ENCODE assay signal across 22 cellular contexts in the genomic region with DNA sequence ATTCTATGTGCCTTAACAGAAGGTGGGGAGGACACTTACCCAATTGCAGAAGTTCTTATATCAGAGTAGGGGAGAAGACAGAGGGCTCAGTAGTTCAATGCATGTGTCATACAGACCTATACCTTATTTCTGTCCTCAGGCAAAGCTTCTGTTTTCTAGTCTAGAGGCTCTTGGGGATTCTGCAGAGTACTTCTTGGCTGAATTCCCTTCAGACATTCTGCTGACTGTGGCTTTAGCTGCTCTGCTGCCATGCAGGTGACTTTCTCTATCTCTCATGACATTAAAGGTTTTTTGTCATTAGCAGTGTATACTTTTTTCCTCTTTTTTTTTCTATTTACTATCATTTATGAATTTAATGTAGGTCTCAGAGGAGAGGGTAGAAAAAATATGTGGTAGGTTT.
"Had no signal": no experiment of that assay in that cellular context is flagged by ENCODE, and none has a peak within 500 bp of the region (broad histone marks: within the 10 kb centered on the region; RNA-seq: fewer than 3 reads in every experiment).

No MANE protein-coding gene starts in this region.

- ATAC-seq: activated CD4-positive, CD25-positive, alpha-beta regulatory T cell treated with anti-CD3 and anti-CD28 coated beads, Interleukin-2, amount 50 U/mL, for 24 hours; activated CD8-positive, alpha-beta T cell treated with anti-CD3 and anti-CD28 coated beads for 36 hours; activated T-cell treated with anti-CD3 and anti-CD28 coated beads, Interleukin-2, amount 50 U/mL, for 72 hours; K562; SK-N-SH treated with all-trans-retinoic acid at 6 μM for 48 hours had no signal

- H3K36me3 Mint-ChIP-seq: activated naive CD4-positive, alpha-beta T cell treated with anti-CD3 and anti-CD28 coated beads, Interleukin-2, amount 10 ng/mL, durations not matched to agents 7 days and 5 days; activated naive CD8-positive, alpha-beta T cell treated with anti-CD3 and anti-CD28 coated beads, Interleukin-2, amount 10 ng/mL, durations not matched to agents 7 days and 5 days had no signal

- H3K27ac Mint-ChIP-seq: activated CD8-positive, alpha-beta T cell treated with anti-CD3 and anti-CD28 coated beads for 36 hours; activated naive CD4-positive, alpha-beta T cell treated with anti-CD3 and anti-CD28 coated beads, Interleukin-2, amount 10 ng/mL, durations not matched to agents 7 days and 5 days; activated naive CD8-positive, alpha-beta T cell treated with anti-CD3 and anti-CD28 coated beads, Interleukin-2, amount 10 ng/mL, durations not matched to agents 7 days and 5 days; activated T-cell treated with anti-CD3 and anti-CD28 coated beads, Interleukin-2, amount 50 U/mL, for 72 hours; activated T-helper 2 cell treated with anti-CD3 and anti-CD28 coated beads, Interferon-gamma antibody, Interleukin-2, Interleukin-4, amounts not matched to agents 10 μg/mL and 5 μg/mL and 100 μg/mL, durations not matched to agents 14 hours and 24 hours and 36 hours had no signal

- H3K27ac ChIP-seq: adrenal gland, RWPE1, SJCRH30 had no signal

- H3K27me3 Mint-ChIP-seq: activated CD8-positive, alpha-beta T cell treated with anti-CD3 and anti-CD28 coated beads for 36 hours; activated naive CD4-positive, alpha-beta T cell treated with anti-CD3 and anti-CD28 coated beads, Interleukin-2, amount 10 ng/mL, durations not matched to agents 7 days and 5 days; activated naive CD8-positive, alpha-beta T cell treated with anti-CD3 and anti-CD28 coated beads, Interleukin-2, amount 10 ng/mL, durations not matched to agents 7 days and 5 days had no signal

- H3K4me3 Mint-ChIP-seq: activated CD8-positive, alpha-beta T cell treated with anti-CD3 and anti-CD28 coated beads for 36 hours; activated naive CD4-positive, alpha-beta T cell treated with anti-CD3 and anti-CD28 coated beads, Interleukin-2, amount 10 ng/mL, durations not matched to agents 7 days and 5 days; activated naive CD8-positive, alpha-beta T cell treated with anti-CD3 and anti-CD28 coated beads, Interleukin-2, amount 10 ng/mL, durations not matched to agents 7 days and 5 days; activated T-cell treated with anti-CD3 and anti-CD28 coated beads, Interleukin-2, amount 50 U/mL, for 72 hours had no signal

- H3K4me1 ChIP-seq: adrenal gland had no signal

- H3K4me1 Mint-ChIP-seq: activated naive CD4-positive, alpha-beta T cell treated with anti-CD3 and anti-CD28 coated beads, Interleukin-2, amount 10 ng/mL, durations not matched to agents 7 days and 5 days; activated naive CD8-positive, alpha-beta T cell treated with anti-CD3 and anti-CD28 coated beads, Interleukin-2, amount 10 ng/mL, durations not matched to agents 7 days and 5 days had no signal

- DNase-seq: activated CD4-positive, alpha-beta T cell treated with anti-CD3 and anti-CD28 coated beads for 4 hours; activated CD8-positive, alpha-beta memory T cell treated with anti-CD3 and anti-CD28 coated beads, Interleukin-2, amount 50 U/mL, for 4 hours; activated CD8-positive, alpha-beta T cell treated with anti-CD3 and anti-CD28 coated beads for 36 hours; activated gamma-delta T cell treated with Interleukin-2 at 50 U/mL for 16 hours; activated naive CD4-positive, alpha-beta T cell treated with anti-CD3 and anti-CD28 coated beads, Interleukin-2, amount 10 ng/mL, durations not matched to agents 7 days and 5 days; activated naive CD8-positive, alpha-beta T cell treated with anti-CD3 and anti-CD28 coated beads, Interleukin-2, amount 10 ng/mL, durations not matched to agents 7 days and 5 days; activated T-cell treated with anti-CD3 and anti-CD28 coated beads, Interleukin-2, amount 50 U/mL, for 72 hours; adrenal gland; anterior cingulate cortex; Karpas-422; MM.1S; NCI-H146; NCI-H187 treated with DMSO at 0.1 percent for 48 hours; NCI-H510A treated with DMSO at 0.1 percent for 48 hours; Right ventricle myocardium superior; SJCRH30; SW 1271 had no signal

- H3K4me3 ChIP-seq: adrenal gland, K562, SJCRH30 had no signal

- H3K36me3 ChIP-seq: adrenal gland, SJCRH30 had no signal

- H3K27me3 ChIP-seq: adrenal gland, SJCRH30 had no signal

- H3K9me3 Mint-ChIP-seq: activated CD8-positive, alpha-beta T cell treated with anti-CD3 and anti-CD28 coated beads for 36 hours; activated T-helper 2 cell treated with anti-CD3 and anti-CD28 coated beads, Interferon-gamma antibody, Interleukin-2, Interleukin-4, amounts not matched to agents 10 μg/mL and 5 μg/mL and 100 μg/mL, durations not matched to agents 14 hours and 24 hours and 36 hours had no signal
